Comparison of ENCODE assay signal across 1 cellular context in genomic region chr4:183657564-183657963, GRCh38.
TF ChIP-seq lines count a peak whose summit lies in the region.

No MANE protein-coding gene starts in this region.

TF ChIP-seq in H1, 55 proteins besides CTCF, POLR2A, EP300 and RAD21 (continued from another document):
- no peak for TF ChIP-seq CHD7 (IDR thresholded peaks at IDR 0.05; ENCODE audit: insufficient replicate concordance, low read length)
- TF ChIP-seq, protein P1, sequence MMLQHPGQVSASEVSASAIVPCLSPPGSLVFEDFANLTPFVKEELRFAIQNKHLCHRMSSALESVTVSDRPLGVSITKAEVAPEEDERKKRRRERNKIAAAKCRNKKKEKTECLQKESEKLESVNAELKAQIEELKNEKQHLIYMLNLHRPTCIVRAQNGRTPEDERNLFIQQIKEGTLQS (IDR thresholded peaks at IDR 0.05; ENCODE audit: insufficient read depth, low read depth, low read length) = no peak
- TF ChIP-seq NANOG (IDR thresholded peaks at IDR 0.05; ENCODE audit: insufficient read depth, low read depth, low read length, poor library complexity, severe bottlenecking) = no peak
- TF ChIP-seq SP4 (IDR thresholded peaks at IDR 0.05; ENCODE audit: low read length) = no peak
- no peak for TF ChIP-seq NRF1 (IDR thresholded peaks at IDR 0.05; ENCODE audit: low read depth, low read length)
- TF ChIP-seq GTF2F1 (IDR thresholded peaks at IDR 0.05; ENCODE audit: borderline replicate concordance, low read depth, low read length) = no peak
- no peak for TF ChIP-seq CTBP2 (IDR thresholded peaks at IDR 0.05; ENCODE audit: borderline replicate concordance, insufficient read depth, insufficient read length, low read length)
- no peak for TF ChIP-seq CEBPB (IDR thresholded peaks at IDR 0.05; ENCODE audit: low read depth, low read length)
TF ChIP-seq in H1: peak in this region for 0.
